ENCODE assay signal across 9 cellular contexts in the genomic region with DNA sequence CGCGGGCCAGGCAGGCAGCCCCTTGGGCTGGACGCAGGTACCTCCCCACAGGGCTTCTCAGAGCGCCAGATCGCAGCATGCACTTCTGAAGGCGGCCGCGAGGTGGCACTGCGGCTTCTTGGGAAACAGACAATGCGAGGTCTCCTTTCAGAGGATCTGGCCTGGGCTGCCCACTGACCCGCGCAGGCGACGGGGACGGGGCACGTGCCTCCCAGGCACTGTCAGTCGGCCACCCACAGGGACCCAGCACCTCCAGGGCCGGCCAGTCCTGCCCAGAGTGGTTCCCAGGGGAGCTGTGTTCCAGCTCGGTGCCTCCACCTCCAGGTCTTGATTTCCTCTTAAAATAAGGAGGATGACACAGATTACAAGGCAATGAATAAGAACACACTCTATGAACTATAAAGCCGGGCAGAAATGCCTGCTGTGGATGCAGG. TPM values are rescaled to one million over a fixed set of nuclear protein-coding genes. Genes with fewer than 3 reads are reported as not detected.
A peak's percentile ranks its signal among the peaks of the same experiment; 100 is the strongest.
DNase-seq lines count a peak whose midpoint lies in the region; ATAC-seq, FAIRE-seq and TF ChIP-seq lines count a peak whose summit lies in the region.
"Had no signal": no experiment of that assay in that cellular context is flagged by ENCODE, and none has a peak within 500 bp of the region (broad histone marks: within the 10 kb centered on the region; RNA-seq: fewer than 3 reads in every experiment).

No MANE protein-coding gene starts in this region.

- no peak overlapping the region for H3K9ac ChIP-seq in NT2/D1 (ENCODE audit: insufficient read length, low read depth)

- H3K9me3 ChIP-seq in NT2/D1 (ENCODE audit: insufficient read depth, low read length): no peaks in the 10 kb centered on the region; the same call in 1 of the 2 replicates

- peaks cover 4% of the 10 kb centered on the region for H3K27me3 Mint-ChIP-seq in endothelial cell (ENCODE audit: unreplicated experiment)

- no peaks in the 10 kb centered on the region for H3K36me3 Mint-ChIP-seq in endothelial cell (ENCODE audit: low read depth, unreplicated experiment)

- H3K4me1 ChIP-seq in NT2/D1 (ENCODE audit: insufficient read depth, insufficient read length): peaks cover 12% of the 10 kb centered on the region

- H3K9me3 Mint-ChIP-seq in endothelial cell (ENCODE audit: unreplicated experiment): no peaks in the 10 kb centered on the region

- H3K36me3 ChIP-seq in NT2/D1 (ENCODE audit: insufficient read depth, insufficient read length, low read length): no peaks in the 10 kb centered on the region

- peak; percentile 96 for TF ChIP-seq CTCF in endothelial cell (IDR thresholded peaks at IDR 0.05; ENCODE audit: unreplicated experiment)

- H3K4me3 ChIP-seq in NT2/D1 (ENCODE audit: insufficient read length, low read depth): no peak overlapping the region

- H3K4me3 Mint-ChIP-seq in endothelial cell (ENCODE audit: unreplicated experiment): no peak overlapping the region

- no peak for ATAC-seq in GM21515 (IDR thresholded peaks at IDR 0.05; ENCODE audit: unreplicated experiment)

- DNase-seq in DMS 273 (lab: John Stamatoyannopoulos, UW; ENCODE audit: unreplicated experiment) (peak; percentile 94), HTR-8/SVneo (ENCODE audit: insufficient read length, low spot score) (peak; percentile 84), NT2/D1 (ENCODE audit: low read depth, low spot score) (peak; percentile 75), endothelial cell (ENCODE audit: low spot score) (peak; percentile 94), midbrain (lab: John Stamatoyannopoulos, UW) (peak; percentile 76)
- peak; percentile 38 for DNase-seq in activated CD8-positive, alpha-beta memory T cell treated with anti-CD3 and anti-CD28 coated beads, Interleukin-2, amount 50 U/mL, for 24 hours (ENCODE audit: extremely low read depth)
- DNase-seq in stimulated activated CD8-positive, alpha-beta memory T cell treated with anti-CD3 and anti-CD28 coated beads, Interleukin-4, amount 100 ng/mL, for 1 hour (ENCODE audit: low read depth in 2 of 2, low spot score in 1 of 2): peak; percentile 54 to 61

- no peak overlapping the region for H3K27ac Mint-ChIP-seq in endothelial cell (ENCODE audit: unreplicated experiment)

- peaks cover 42% of the 10 kb centered on the region for H3K27me3 ChIP-seq in NT2/D1 (ENCODE audit: insufficient read depth, insufficient read length)

- peak; percentile 40 for FAIRE-seq in HTR-8/SVneo (lab: Jason Lieb, UNC)
- FAIRE-seq: colon had no signal

- peaks cover 12% of the 10 kb centered on the region for H3K4me1 Mint-ChIP-seq in endothelial cell (ENCODE audit: unreplicated experiment)

RNA-seq across cellular contexts. Expression of a gene that starts 24.4 kb away (rescaled TPM):
- 4.8 TPM for total RNA-seq in endothelial cell (ENCODE audit: unreplicated experiment)

RNA-seq across cellular contexts. Expression of a gene that starts 24.7 kb away (rescaled TPM):
- total RNA-seq in endothelial cell (ENCODE audit: unreplicated experiment): 9.2 TPM

Comparison
In these comparisons a context has a peak if more than half of its experiments do, and no peak if none do; other contexts are left out.
1. DNase-seq: peak in every context shown above with its lines; median percentile 94 in DMS 273; 94 in endothelial cell; 84 in HTR-8/SVneo; 76 in midbrain; 75 in NT2/D1; 58 in stimulated activated CD8-positive, alpha-beta memory T cell treated with anti-CD3 and anti-CD28 coated beads, Interleukin-4, amount 100 ng/mL, for 1 hour; 38 in activated CD8-positive, alpha-beta memory T cell treated with anti-CD3 and anti-CD28 coated beads, Interleukin-2, amount 50 U/mL, for 24 hours.